Comparison of ENCODE assay signal across 20 cellular contexts in the genomic region with DNA sequence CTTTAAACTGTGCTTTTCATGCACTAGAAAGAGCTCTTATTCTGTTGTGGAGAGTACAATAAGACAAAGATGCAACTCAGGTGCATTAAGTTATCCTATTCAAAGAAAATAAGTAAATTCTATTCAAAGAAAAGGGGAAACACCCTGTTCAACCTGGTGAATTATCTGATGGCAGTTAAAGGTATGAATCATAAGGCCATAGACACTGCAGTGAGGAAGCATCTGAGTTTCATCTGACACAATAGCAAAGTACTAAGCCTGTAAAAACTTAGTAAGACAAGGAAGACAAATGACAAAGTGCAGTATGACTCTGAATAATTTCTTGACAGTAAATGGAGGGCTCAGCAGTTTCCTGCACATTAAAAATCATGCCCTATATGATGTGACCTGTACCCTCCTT.
"Had no signal": no experiment of that assay in that cellular context is flagged by ENCODE, and none has a peak within 500 bp of the region (broad histone marks: within the 10 kb centered on the region; RNA-seq: fewer than 3 reads in every experiment).

No MANE protein-coding gene starts in this region.

- H3K4me1 ChIP-seq: gastroesophageal sphincter, tibial nerve, vagina had no signal

- H3K9me3 Mint-ChIP-seq: activated T-cell treated with anti-CD3 and anti-CD28 coated beads, Interleukin-2, amount 50 U/mL, for 24 hours had no signal

- H3K27me3 ChIP-seq: brain microvascular endothelial cell, gastroesophageal sphincter, left lung, tibial nerve, vagina had no signal

- H3K36me3 ChIP-seq: brain microvascular endothelial cell, gastroesophageal sphincter, left lung, tibial nerve, vagina, WERI-Rb-1 had no signal

- H3K9me3 ChIP-seq: gastroesophageal sphincter, left lung, tibial nerve, vagina had no signal

- H3K27ac ChIP-seq: brain microvascular endothelial cell, gastroesophageal sphincter, left lung, tibial nerve, vagina, WERI-Rb-1 had no signal

- DNase-seq: activated CD4-positive, alpha-beta T cell treated with anti-CD3 and anti-CD28 coated beads, Interleukin-2, amount 50 U/mL, for 48 hours; activated gamma-delta T cell treated with Interleukin-2 at 50 U/mL for 16 hours; activated T-cell treated with anti-CD3 and anti-CD28 coated beads, Interleukin-2, amount 50 U/mL, for 24 hours; amygdala; brain microvascular endothelial cell; cerebellar nuclear complex; effector memory CD4-positive, alpha-beta T cell; left lung; naive thymus-derived CD8-positive, alpha-beta T cell; posterior cingulate gyrus; stimulated activated CD4-positive, alpha-beta T cell treated with anti-CD3 and anti-CD28 coated beads, Interleukin-15, amount 100 ng/mL, for 24 hours; stimulated activated CD4-positive, alpha-beta T cell treated with anti-CD3 and anti-CD28 coated beads, Interleukin-4, amount 100 ng/mL, for 1 hour; stimulated activated naive B cell treated with anti-CD40 and anti-IgM and Interleukin-4, amounts not matched to agents 10 μg/mL and 1 μg/mL and 100 μg/mL, for 72 hours; WERI-Rb-1 had no signal

- H3K36me3 Mint-ChIP-seq: activated naive CD8-positive, alpha-beta T cell; naive thymus-derived CD8-positive, alpha-beta T cell; stimulated activated naive B cell treated with anti-CD40 and anti-IgM and Interleukin-4, amounts not matched to agents 10 μg/mL and 1 μg/mL and 100 μg/mL, for 72 hours had no signal

- FAIRE-seq: islet of Langerhans had no signal

- ATAC-seq: gastroesophageal sphincter; left lung; naive thymus-derived CD8-positive, alpha-beta T cell; stimulated activated naive B cell treated with anti-CD40 and anti-IgM and Interleukin-4, amounts not matched to agents 10 μg/mL and 1 μg/mL and 100 μg/mL, for 72 hours had no signal

- H3K4me3 ChIP-seq: gastroesophageal sphincter, left lung, tibial nerve, vagina had no signal

- H3K27me3 Mint-ChIP-seq: activated naive CD8-positive, alpha-beta T cell; activated T-cell treated with anti-CD3 and anti-CD28 coated beads, Interleukin-2, amount 50 U/mL, for 24 hours; dendritic cell treated with granulocyte-macrophage colony-stimulating factor and Interleukin-4, amounts not matched to agents 40 ng/mL and 50 ng/mL, for 4 days; stimulated activated naive B cell treated with anti-CD40 and anti-IgM and Interleukin-4, amounts not matched to agents 10 μg/mL and 1 μg/mL and 100 μg/mL, for 72 hours had no signal

- H3K27ac Mint-ChIP-seq: activated naive CD8-positive, alpha-beta T cell; activated T-cell treated with anti-CD3 and anti-CD28 coated beads, Interleukin-2, amount 50 U/mL, for 24 hours; dendritic cell treated with granulocyte-macrophage colony-stimulating factor and Interleukin-4, amounts not matched to agents 40 ng/mL and 50 ng/mL, for 4 days; naive thymus-derived CD8-positive, alpha-beta T cell; stimulated activated naive B cell treated with anti-CD40 and anti-IgM and Interleukin-4, amounts not matched to agents 10 μg/mL and 1 μg/mL and 100 μg/mL, for 72 hours had no signal

- H3K4me1 Mint-ChIP-seq: naive thymus-derived CD8-positive, alpha-beta T cell; stimulated activated naive B cell treated with anti-CD40 and anti-IgM and Interleukin-4, amounts not matched to agents 10 μg/mL and 1 μg/mL and 100 μg/mL, for 72 hours had no signal

- H3K4me3 Mint-ChIP-seq: activated naive CD8-positive, alpha-beta T cell; activated T-cell treated with anti-CD3 and anti-CD28 coated beads, Interleukin-2, amount 50 U/mL, for 24 hours; dendritic cell treated with granulocyte-macrophage colony-stimulating factor and Interleukin-4, amounts not matched to agents 40 ng/mL and 50 ng/mL, for 4 days; naive thymus-derived CD8-positive, alpha-beta T cell; stimulated activated naive B cell treated with anti-CD40 and anti-IgM and Interleukin-4, amounts not matched to agents 10 μg/mL and 1 μg/mL and 100 μg/mL, for 72 hours had no signal
